ENCODE assay signal across 8 cellular contexts in the genomic region with DNA sequence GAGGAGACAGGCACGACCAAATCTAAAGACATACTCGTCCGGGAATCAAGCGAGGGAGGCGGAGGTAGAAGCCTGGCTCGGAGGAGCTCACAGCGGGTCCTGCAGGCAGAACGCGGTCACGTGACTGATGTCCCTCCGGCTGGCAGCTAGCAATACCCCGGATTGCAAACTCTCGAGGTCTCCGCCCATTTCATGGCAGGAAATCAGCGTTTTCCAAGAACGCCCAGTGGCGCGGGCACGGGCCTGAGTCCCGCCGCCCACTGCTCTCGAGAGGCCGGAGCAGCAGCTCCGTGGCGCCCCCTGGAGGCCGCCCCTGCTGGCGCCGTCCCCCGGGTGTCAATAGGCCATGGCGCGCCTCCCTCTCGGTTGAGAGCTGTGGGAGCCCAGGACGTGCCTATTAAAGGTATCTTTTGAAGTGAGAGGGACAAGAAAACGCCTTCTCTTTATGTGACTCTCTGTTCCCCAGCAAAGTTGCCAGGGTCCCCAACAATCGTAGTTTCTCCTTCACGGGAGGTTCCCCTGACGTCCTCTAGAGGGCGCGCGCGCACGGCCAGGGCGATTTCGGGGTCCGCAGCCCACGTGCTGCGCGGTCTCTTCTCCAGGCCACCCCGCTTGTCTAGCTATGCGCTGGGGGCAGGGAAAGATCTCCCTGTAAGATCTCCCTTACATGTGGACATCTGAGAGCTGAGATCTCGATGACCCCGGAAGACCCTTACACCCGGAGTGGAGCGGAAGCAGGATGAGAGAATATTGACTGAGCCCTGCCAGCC. TPM values are rescaled to one million over a fixed set of nuclear protein-coding genes. Genes with fewer than 3 reads are reported as not detected.
DNase-seq lines count a peak whose midpoint lies in the region; ATAC-seq and TF ChIP-seq lines count a peak whose summit lies in the region.

No MANE protein-coding gene starts in this region.

- H3K9me1 ChIP-seq in IMR-90 (ENCODE audit: insufficient read depth, low read length), result peaks cover 11% of the 10 kb centered on the region

- H3K4me3 ChIP-seq in IMR-90 (ENCODE audit: insufficient read depth, low read depth, low read length), result peak overlapping the region; percentile 52
- H3K4me3 ChIP-seq in OCI-LY3 (ENCODE audit: low read length), result peak overlapping the region; percentile 79
- H3K4me3 ChIP-seq in mesodermal cell (ENCODE audit: extremely low read depth, insufficient read depth, low read length, poor library complexity, severe bottlenecking), result peak overlapping the region; percentile 28

- H3K4me1 ChIP-seq in IMR-90 (ENCODE audit: control insufficient read depth, insufficient read depth, low read length) (peaks cover 5% of the 10 kb centered on the region), OCI-LY3 (ENCODE audit: low read length) (no peaks in the 10 kb centered on the region; the same call in 1 of the 2 replicates), mesodermal cell (ENCODE audit: control insufficient read depth, insufficient read depth, low read length, poor library complexity, severe bottlenecking) (no peaks in the 10 kb centered on the region)

- peak overlapping the region; percentile 99 for H3K4ac ChIP-seq in IMR-90 (ENCODE audit: low read depth, low read length)

- TF ChIP-seq RAD21 in IMR-90 (IDR thresholded peaks at IDR 0.05; ENCODE audit: low read length), result peak; percentile 70

- TF ChIP-seq POLR2A in IMR-90 (IDR thresholded peaks at IDR 0.05; ENCODE audit: low read depth, low read length), result no peak

- peak overlapping the region; percentile 77 for H3K4me2 ChIP-seq in IMR-90 (ENCODE audit: low read depth, low read length)
- H3K4me2 ChIP-seq in OCI-LY3 (ENCODE audit: low read length), result peak overlapping the region; percentile 59

- H3K79me2 ChIP-seq in OCI-LY3 (ENCODE audit: low read length), result no peaks in the 10 kb centered on the region

- H2AK5ac ChIP-seq in IMR-90 (ENCODE audit: low read depth, low read length), result peak overlapping the region; percentile 95

- H2AK9ac ChIP-seq in IMR-90 (replicated peaks; ENCODE audit: low read depth, low read length, poor library complexity), result peak overlapping the region; percentile 95

- H2BK20ac ChIP-seq in IMR-90 (ENCODE audit: low read depth, low read length), result peak overlapping the region; percentile 100

- DNase-seq in COLO668 (lab: John Stamatoyannopoulos, UW; ENCODE audit: unreplicated experiment) (peak; percentile 74), IMR-90 (peak; percentile 92), activated T-cell treated with anti-CD3 and anti-CD28 coated beads for 24 hours (ENCODE audit: low read depth) (peak; percentile 43), epidermal melanocyte (ENCODE audit: insufficient read length, low spot score) (peak; percentile 92)
- DNase-seq in stimulated activated CD8-positive, alpha-beta memory T cell treated with anti-CD3 and anti-CD28 coated beads, Interleukin-12 subunit alpha, Interleukin-12 subunit beta, amount 100 ng/mL, for 4 hours (ENCODE audit: low read depth), result peak; percentile 35

- H2BK120ac ChIP-seq in IMR-90 (ENCODE audit: low read depth, low read length), result peak overlapping the region; percentile 100

- H3K9me3 ChIP-seq in IMR-90 (ENCODE audit: control insufficient read depth, insufficient read depth, low read length) (no peaks in the 10 kb centered on the region), OCI-LY3 (ENCODE audit: insufficient read depth, low read length) (no peaks in the 10 kb centered on the region), mesodermal cell (ENCODE audit: control insufficient read depth, low read length) (peaks cover 3% of the 10 kb centered on the region)

- TF ChIP-seq CTCF in IMR-90 (conservative IDR thresholded peaks at IDR 0.05; ENCODE audit: low read depth, low read length) (peak; percentile 81), OCI-LY3 (IDR thresholded peaks at IDR 0.05; ENCODE audit: low read depth, low read length) (peak; percentile 99)

- H3K9ac ChIP-seq in IMR-90 (ENCODE audit: low read depth, low read length) (peak overlapping the region; percentile 80), OCI-LY3 (ENCODE audit: low read length) (peak overlapping the region; percentile 38)

- CTCF ChIA-PET in IMR-90 (lab: Yijun Ruan, JAX), result interaction anchor here (0.5 to 2.6 kb wide), 56 partner anchors 10 to 438 kb away, joined by 3 to 33 read pairs (median 4); partner anchors contain the start of gene RBFOX2

- H4K5ac ChIP-seq in IMR-90 (ENCODE audit: low read depth, low read length), result peak overlapping the region; percentile 87

- H2AFZ ChIP-seq in IMR-90 (replicated peaks; ENCODE audit: low read length, poor library complexity), result peak overlapping the region; percentile 100
- H2AFZ ChIP-seq in OCI-LY3 (ENCODE audit: low read depth, low read length), result peak overlapping the region; percentile 94

- H3K14ac ChIP-seq in IMR-90 (replicated peaks; ENCODE audit: low read depth, low read length), result peak overlapping the region; percentile 99

- peak overlapping the region; percentile 97 for H4K91ac ChIP-seq in IMR-90 (ENCODE audit: insufficient read depth, low read depth, low read length)

- H2BK15ac ChIP-seq in IMR-90 (ENCODE audit: low read depth, low read length), result peak overlapping the region; percentile 99

- peaks cover 0 to 13% of the 10 kb centered on the region in 2 experiments; a peak in 2 of 4 replicates for H3K79me1 ChIP-seq in IMR-90 (ENCODE audit: low read depth in 1 of 2, low read length in 2 of 2)

- dilution Hi-C loops in IMR-90 (cut with HindIII; ENCODE audit: low sequenced_read_pairs, unreplicated experiment), result no loop called here

- intact Hi-C loops in IMR-90 (cut with micrococcal nuclease), result loop anchor here (1.0 to 2.0 kb wide), 4 partner anchors 37 to 439 kb away; partner anchors contain the start of gene RBFOX2

- BruUV-seq in IMR-90 (replicated peaks; lab: Mats Ljungman, UMichigan), result no TSS peak

- peak overlapping the region; percentile 87 for H2BK5ac ChIP-seq in IMR-90 (ENCODE audit: low read depth, low read length, poor library complexity, severe bottlenecking)

- H4K8ac ChIP-seq in IMR-90 (ENCODE audit: low read depth in 2 of 2, low read length in 2 of 2), result peak overlapping the region; percentile 86 to 99

- peak overlapping the region; percentile 96 for H3K56ac ChIP-seq in IMR-90 (ENCODE audit: extremely low read depth, insufficient read depth, low read length)

- H3K27ac ChIP-seq in IMR-90 (ENCODE audit: insufficient read depth, low read length), result peak overlapping the region; percentile 64
- H3K27ac ChIP-seq in OCI-LY3 (ENCODE audit: low read length), result no peak overlapping the region
- H3K27ac ChIP-seq in mesodermal cell (ENCODE audit: low read depth, low read length, severe bottlenecking), result peak overlapping the region; percentile 91

- H3K27me3 ChIP-seq in IMR-90 (ENCODE audit: control insufficient read depth, insufficient read depth, low read length) (no peaks in the 10 kb centered on the region), OCI-LY3 (ENCODE audit: low read depth, low read length) (peaks cover 6% of the 10 kb centered on the region)

- H3K36me3 ChIP-seq in IMR-90 (ENCODE audit: control insufficient read depth, insufficient read depth, low read length) (no peaks in the 10 kb centered on the region), OCI-LY3 (replicated peaks; ENCODE audit: low read depth, low read length) (no peaks in the 10 kb centered on the region), mesodermal cell (ENCODE audit: control insufficient read depth, insufficient read depth, low read length) (no peaks in the 10 kb centered on the region)

- peak overlapping the region; percentile 81 for H3K18ac ChIP-seq in IMR-90 (ENCODE audit: low read depth, low read length)

- POLR2A ChIA-PET in IMR-90 (lab: Charles Lee; ENCODE audit: unreplicated experiment), result interaction anchor here (0.6 to 0.9 kb wide), 6 partner anchors 9 to 119 kb away, joined by 3 to 8 read pairs (median 4); no protein-coding TSS in a partner anchor

- H3K23ac ChIP-seq in IMR-90 (ENCODE audit: low read depth, low read length), result peak overlapping the region; percentile 98

- peak; percentile 94 for ATAC-seq in IMR-90 (ENCODE audit: low read depth)
- ATAC-seq in GM19324 (IDR thresholded peaks at IDR 0.05; ENCODE audit: low FRiP score, unreplicated experiment), result no peak

- in situ Hi-C loops in IMR-90 (cut with MboI; ENCODE audit: low sequenced_read_pairs), result no loop called here

- 2% methylated on average over 17 of the region's 54 CpGs; no CpG with 5 or more reads in 1 of the 2 experiments for WGBS in IMR-90 (ENCODE audit: extremely low coverage in 2 of 2, insufficient read length in 1 of 2), 2 experiments
- WGBS in mesodermal cell (ENCODE audit: insufficient coverage in 2 of 2), 2 experiments, result 1 to 11% methylated on average over 33 to 48 of the region's 54 CpGs

- H4K20me1 ChIP-seq in IMR-90 (ENCODE audit: insufficient read depth, low read length), result no peaks in the 10 kb centered on the region
- no peaks in the 10 kb centered on the region for H4K20me1 ChIP-seq in OCI-LY3 (ENCODE audit: insufficient read depth, low read length)

TF ChIP-seq in IMR-90, 13 proteins besides CTCF, POLR2A, EP300 and RAD21 (continues in another document):
- TF ChIP-seq, protein P1, sequence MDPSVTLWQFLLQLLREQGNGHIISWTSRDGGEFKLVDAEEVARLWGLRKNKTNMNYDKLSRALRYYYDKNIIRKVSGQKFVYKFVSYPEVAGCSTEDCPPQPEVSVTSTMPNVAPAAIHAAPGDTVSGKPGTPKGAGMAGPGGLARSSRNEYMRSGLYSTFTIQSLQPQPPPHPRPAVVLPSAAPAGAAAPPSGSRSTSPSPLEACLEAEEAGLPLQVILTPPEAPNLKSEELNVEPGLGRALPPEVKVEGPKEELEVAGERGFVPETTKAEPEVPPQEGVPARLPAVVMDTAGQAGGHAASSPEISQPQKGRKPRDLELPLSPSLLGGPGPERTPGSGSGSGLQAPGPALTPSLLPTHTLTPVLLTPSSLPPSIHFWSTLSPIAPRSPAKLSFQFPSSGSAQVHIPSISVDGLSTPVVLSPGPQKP (IDR thresholded peaks at IDR 0.05; ENCODE audit: borderline replicate concordance, low read depth, low read length), result no peak
- TF ChIP-seq SMC3 (IDR thresholded peaks at IDR 0.05; ENCODE audit: low read depth, low read length) (peak; percentile 63), MAFK (IDR thresholded peaks at IDR 0.05; ENCODE audit: low read depth, low read length) (no peak), BHLHE40 (IDR thresholded peaks at IDR 0.05; ENCODE audit: low read depth, low read length) (peak; percentile 92), NFE2L2 (IDR thresholded peaks at IDR 0.05; ENCODE audit: low read depth, low read length) (no peak), FOS (IDR thresholded peaks at IDR 0.05; ENCODE audit: low read depth, low read length) (no peak), RCOR1 (IDR thresholded peaks at IDR 0.05; ENCODE audit: insufficient replicate concordance, low read length) (no peak), MAZ (IDR thresholded peaks at IDR 0.05; ENCODE audit: borderline replicate concordance, low read depth, low read length) (no peak; the same call in 1 of the 2 replicates), CEBPB (IDR thresholded peaks at IDR 0.05; ENCODE audit: low read depth, low read length) (0 out of 2 replicates have a peak, but pooled peaks have one; percentile 21)

RNA-seq across cellular contexts. Expression of gene RBFOX2, which starts 37.3 kb away (rescaled TPM):
- total RNA-seq in IMR-90 (2012; rRNA removed), result 178 and 227 TPM in 2 replicates
- 146 and 151 TPM in 2 replicates for polyA plus RNA-seq in IMR-90 (2012; rRNA removed)
- polyA plus RNA-seq in IMR-90 (2012; cell fraction: cytosol; rRNA removed), result 70.2 and 96.3 TPM in 2 replicates
- polyA plus RNA-seq in IMR-90 (2012; cell fraction: nucleus; rRNA removed; ENCODE audit: low replicate concordance), result 131 and 234 TPM in 2 replicates
- polyA plus RNA-seq in mesodermal cell (2013, experiment 1 of 2), result 183 TPM
- 165 TPM for polyA plus RNA-seq in mesodermal cell (2013, experiment 2 of 2)

Comparison
In these comparisons a context has a peak if more than half of its experiments do, and no peak if none do; other contexts are left out.
1. DNase-seq: peak in every context shown above with its lines; median percentile 92 in IMR-90; 92 in epidermal melanocyte; 74 in COLO668; 43 in activated T-cell treated with anti-CD3 and anti-CD28 coated beads for 24 hours; 35 in stimulated activated CD8-positive, alpha-beta memory T cell treated with anti-CD3 and anti-CD28 coated beads, Interleukin-12 subunit alpha, Interleukin-12 subunit beta, amount 100 ng/mL, for 4 hours.
2. H3K4me3 ChIP-seq: peak in every context shown above with its lines; median percentile 79 in OCI-LY3; 52 in IMR-90; 28 in mesodermal cell.